In genomic region chr12:51864701-51865469, GRCh38 we compare ENCODE assay signal across 12 cellular contexts. TPM values are rescaled to one million over a fixed set of nuclear protein-coding genes. Genes with fewer than 3 reads are reported as not detected.
A peak's percentile ranks its signal among the peaks of the same experiment; 100 is the strongest.
DNase-seq lines count a peak whose midpoint lies in the region; ATAC-seq and TF ChIP-seq lines count a peak whose summit lies in the region.
"Had no signal": no experiment of that assay in that cellular context is flagged by ENCODE, and none has a peak within 500 bp of the region (broad histone marks: within the 10 kb centered on the region; RNA-seq: fewer than 3 reads in every experiment).

No MANE protein-coding gene starts in this region.

- CTCF ChIA-PET in WTC11 (lab: Charles Lee) = interaction anchor here (0.7 to 6.4 kb wide), 32 partner anchors 8 to 445 kb away, joined by 3 to 126 read pairs (median 6); partner anchors contain the start of genes ANKRD33 and FIGNL2

- ATAC-seq in activated T-cell treated with anti-CD3 and anti-CD28 coated beads, Interleukin-2, amount 50 U/mL, for 4 hours = no peak
- ATAC-seq in WTC11 (no peak), HG03378 (IDR thresholded peaks at IDR 0.05; ENCODE audit: unreplicated experiment) (no peak), HG02642 (IDR thresholded peaks at IDR 0.05; ENCODE audit: poor library complexity, unreplicated experiment) (no peak)
- no peak for ATAC-seq in stimulated activated memory B cell treated with anti-CD40 and anti-IgM and Interleukin-4, amounts not matched to agents 10 μg/mL and 1 μg/mL and 100 μg/mL, for 72 hours

- peaks cover 22% of the 10 kb centered on the region for H3K4me1 Mint-ChIP-seq in activated T-cell treated with anti-CD3 and anti-CD28 coated beads, Interleukin-2, amount 50 U/mL, for 4 hours (ENCODE audit: low read depth)
- H3K4me1 Mint-ChIP-seq in WTC11 = peaks cover 57% of the 10 kb centered on the region
- peaks cover 24% of the 10 kb centered on the region for H3K4me1 Mint-ChIP-seq in stimulated activated memory B cell treated with anti-CD40 and anti-IgM and Interleukin-4, amounts not matched to agents 10 μg/mL and 1 μg/mL and 100 μg/mL, for 72 hours

- no peak overlapping the region for H3K27ac Mint-ChIP-seq in WTC11
- H3K27ac Mint-ChIP-seq in stimulated activated memory B cell treated with anti-CD40 and anti-IgM and Interleukin-4, amounts not matched to agents 10 μg/mL and 1 μg/mL and 100 μg/mL, for 72 hours = no peak overlapping the region
- H3K27ac Mint-ChIP-seq: T-helper 2 cell treated with Interferon-gamma antibody and Interleukin-4, amounts not matched to agents 5 μg/mL and 100 μg/mL, for 36 hours had no signal

- peak overlapping the region; percentile 37 for H3K4me3 Mint-ChIP-seq in activated T-cell treated with anti-CD3 and anti-CD28 coated beads, Interleukin-2, amount 50 U/mL, for 4 hours
- peak overlapping the region; percentile 80 for H3K4me3 Mint-ChIP-seq in WTC11
- peak overlapping the region; percentile 29 for H3K4me3 Mint-ChIP-seq in stimulated activated memory B cell treated with anti-CD40 and anti-IgM and Interleukin-4, amounts not matched to agents 10 μg/mL and 1 μg/mL and 100 μg/mL, for 72 hours
- H3K4me3 Mint-ChIP-seq: T-helper 2 cell treated with Interferon-gamma antibody and Interleukin-4, amounts not matched to agents 5 μg/mL and 100 μg/mL, for 36 hours had no signal

- POLR2A ChIA-PET in WTC11 (lab: Charles Lee) = interaction anchor here (0.8 to 1.6 kb wide), 8 partner anchors 9 to 47 kb away, joined by 3 to 7 read pairs (median 3); no protein-coding TSS in a partner anchor

- no peak for TF ChIP-seq CTCF in WTC11 (IDR thresholded peaks at IDR 0.05)

- DNase-seq in activated T-cell treated with anti-CD3 and anti-CD28 coated beads, Interleukin-2, amount 50 U/mL, for 4 hours = no peak
- no peak for DNase-seq in activated T-cell treated with anti-CD3 and anti-CD28 coated beads, Interleukin-2, amount 50 U/mL, for 48 hours
- DNase-seq in WTC11 (ENCODE audit: low spot score) (no peak), islet precursor cell (peak; percentile 94), hypothalamus (lab: John Stamatoyannopoulos, UW) (no peak)
- DNase-seq: AML-193, transverse colon had no signal

- peaks cover 62% of the 10 kb centered on the region for H3K27me3 Mint-ChIP-seq in activated T-cell treated with anti-CD3 and anti-CD28 coated beads, Interleukin-2, amount 50 U/mL, for 4 hours (ENCODE audit: low read depth)
- H3K27me3 Mint-ChIP-seq in WTC11 (ENCODE audit: low read depth) = peaks cover 69% of the 10 kb centered on the region
- H3K27me3 Mint-ChIP-seq in stimulated activated memory B cell treated with anti-CD40 and anti-IgM and Interleukin-4, amounts not matched to agents 10 μg/mL and 1 μg/mL and 100 μg/mL, for 72 hours = peaks cover 97% of the 10 kb centered on the region

- no peaks in the 10 kb centered on the region for H3K9me3 Mint-ChIP-seq in activated T-cell treated with anti-CD3 and anti-CD28 coated beads, Interleukin-2, amount 50 U/mL, for 4 hours
- no peaks in the 10 kb centered on the region for H3K9me3 Mint-ChIP-seq in WTC11
- no peaks in the 10 kb centered on the region for H3K9me3 Mint-ChIP-seq in stimulated activated memory B cell treated with anti-CD40 and anti-IgM and Interleukin-4, amounts not matched to agents 10 μg/mL and 1 μg/mL and 100 μg/mL, for 72 hours
- H3K9me3 Mint-ChIP-seq: T-helper 2 cell treated with Interferon-gamma antibody and Interleukin-4, amounts not matched to agents 5 μg/mL and 100 μg/mL, for 36 hours had no signal

- no peaks in the 10 kb centered on the region for H3K36me3 Mint-ChIP-seq in activated T-cell treated with anti-CD3 and anti-CD28 coated beads, Interleukin-2, amount 50 U/mL, for 4 hours (ENCODE audit: insufficient read depth)
- H3K36me3 Mint-ChIP-seq in WTC11 = no peaks in the 10 kb centered on the region
- H3K36me3 Mint-ChIP-seq in stimulated activated memory B cell treated with anti-CD40 and anti-IgM and Interleukin-4, amounts not matched to agents 10 μg/mL and 1 μg/mL and 100 μg/mL, for 72 hours = no peaks in the 10 kb centered on the region

TF ChIP-seq in WTC11, 78 proteins besides CTCF, POLR2A, EP300 and RAD21:
- no peak for TF ChIP-seq E2F5 (CRISPR knock-in tag; IDR thresholded peaks at IDR 0.05)
- TF ChIP-seq PRRX2 (CRISPR knock-in tag; IDR thresholded peaks at IDR 0.05) = no peak
- TF ChIP-seq NR2C2 (CRISPR knock-in tag; IDR thresholded peaks at IDR 0.05) = no peak
- no peak for TF ChIP-seq ELF4 (CRISPR knock-in tag; IDR thresholded peaks at IDR 0.05; ENCODE audit: low read depth)
- TF ChIP-seq ZNF416 (CRISPR knock-in tag; IDR thresholded peaks at IDR 0.05) = no peak
- TF ChIP-seq JUN (CRISPR knock-in tag; IDR thresholded peaks at IDR 0.05) = no peak
- no peak for TF ChIP-seq NFE2L1 (CRISPR knock-in tag; IDR thresholded peaks at IDR 0.05)
- no peak for TF ChIP-seq RELA (CRISPR knock-in tag; IDR thresholded peaks at IDR 0.05; ENCODE audit: borderline replicate concordance)
- no peak for TF ChIP-seq EMX1 (CRISPR knock-in tag; IDR thresholded peaks at IDR 0.05)
- no peak for TF ChIP-seq NR3C1 (CRISPR knock-in tag; conservative IDR thresholded peaks at IDR 0.05; ENCODE audit: low read depth)
- no peak for TF ChIP-seq CREB1 (CRISPR knock-in tag; IDR thresholded peaks at IDR 0.05)
- no peak for TF ChIP-seq ZNF138 (CRISPR knock-in tag; conservative IDR thresholded peaks at IDR 0.05)
- TF ChIP-seq JAZF1 (CRISPR knock-in tag; IDR thresholded peaks at IDR 0.05) = no peak
- no peak for TF ChIP-seq MLX (CRISPR knock-in tag; IDR thresholded peaks at IDR 0.05)
- no peak for TF ChIP-seq TP53 (CRISPR knock-in tag; IDR thresholded peaks at IDR 0.05)
- no peak for TF ChIP-seq ZNF532 (CRISPR knock-in tag; IDR thresholded peaks at IDR 0.05; ENCODE audit: borderline replicate concordance)
- TF ChIP-seq ZNF317 (CRISPR knock-in tag; IDR thresholded peaks at IDR 0.05; ENCODE audit: borderline replicate concordance, low read depth) = no peak
TF ChIP-seq in WTC11: peak in this region for 0.

RNA-seq across cellular contexts. Expression of gene FIGNL2, which starts 16.4 kb away (rescaled TPM):
- under 1 TPM; 0.54 to 0.69 (median 0.58) TPM for total RNA-seq in activated T-cell treated with anti-CD3 and anti-CD28 coated beads, Interleukin-2, amount 50 U/mL, for 4 hours
- 9.9 to 10.3 TPM (median 10.0 TPM) in 3 replicates for total RNA-seq in WTC11 (2021)
- total RNA-seq: transverse colon had no signal

RNA-seq across cellular contexts. Expression of gene ANKRD33, which starts 23.0 kb away (rescaled TPM):
- total RNA-seq in activated T-cell treated with anti-CD3 and anti-CD28 coated beads, Interleukin-2, amount 50 U/mL, for 4 hours = not detected
- 1.7 to 2.3 TPM (median 2.0 TPM) in 3 replicates for total RNA-seq in WTC11 (2021)
- total RNA-seq: NCI-H460, transverse colon had no signal

RNA-seq across cellular contexts. Expression of gene ACVRL1, which starts 42.4 kb away (rescaled TPM):
- total RNA-seq in activated T-cell treated with anti-CD3 and anti-CD28 coated beads, Interleukin-2, amount 50 U/mL, for 4 hours = under 1 TPM in 2 of 3 donors, not detected in 1; 0.08 to 0.29 TPM
- 0.64 to 1.5 TPM (median 0.98 TPM) in 3 replicates for total RNA-seq in WTC11 (2021)
- total RNA-seq: NCI-H460 had no signal

Comparison
In these comparisons a context has a peak if more than half of its experiments do, and no peak if none do; other contexts are left out.
1. H3K4me3 Mint-ChIP-seq: peak in every context shown above with its lines; median percentile 80 in WTC11; 37 in activated T-cell treated with anti-CD3 and anti-CD28 coated beads, Interleukin-2, amount 50 U/mL, for 4 hours; 29 in stimulated activated memory B cell treated with anti-CD40 and anti-IgM and Interleukin-4, amounts not matched to agents 10 μg/mL and 1 μg/mL and 100 μg/mL, for 72 hours.